In genomic region chr19:43699506-43700367, GRCh38 we compare ENCODE assay signal across 9 cellular contexts. TPM values are rescaled to one million over a fixed set of nuclear protein-coding genes. Genes with fewer than 3 reads are reported as not detected.
DNase-seq lines count a peak whose midpoint lies in the region; ATAC-seq and TF ChIP-seq lines count a peak whose summit lies in the region.
"Had no signal": no experiment of that assay in that cellular context is flagged by ENCODE, and none has a peak within 500 bp of the region (broad histone marks: within the 10 kb centered on the region; RNA-seq: fewer than 3 reads in every experiment).

No MANE protein-coding gene starts in this region.

- intact Hi-C loops in heart right ventricle (cut with DNase I): loop anchor here in 1 of 10 donors (2.0 kb wide), 1 partner anchor 31 kb away; no protein-coding TSS in a partner anchor
- intact Hi-C loops in prostate gland (cut with DNase I): no loop called here

- POLR2A ChIA-PET in activated CD4-positive, alpha-beta memory T cell treated with anti-CD3 and anti-CD28 coated beads, Interleukin-2, amount 10 ng/mL, durations not matched to agents 7 days and 5 days (lab: Charles Lee): interaction anchor here (1.4 kb wide), 1 partner anchor 55 kb away, joined by 4 read pairs; the partner anchor contains the start of gene SMG9

- CTCF ChIA-PET in activated CD4-positive, alpha-beta memory T cell treated with anti-CD3 and anti-CD28 coated beads, Interleukin-2, amount 10 ng/mL, durations not matched to agents 7 days and 5 days (lab: Charles Lee): interaction anchor here (1.1 to 1.4 kb wide), 2 partner anchors 31 to 267 kb away, joined by 3 to 7 read pairs; no protein-coding TSS in a partner anchor

- 14 to 15% methylated on average over 46 of the region's 46 CpGs for WGBS in heart right ventricle, 2 donors
- WGBS in prostate gland: 22% methylated on average over 32 of the region's 46 CpGs

- H3K36me3 Mint-ChIP-seq in activated CD4-positive, alpha-beta memory T cell treated with anti-CD3 and anti-CD28 coated beads, Interleukin-2, amount 10 ng/mL, durations not matched to agents 7 days and 5 days (ENCODE audit: low read depth): no peaks in the 10 kb centered on the region

- no peak for TF ChIP-seq POLR2A in prostate gland (IDR thresholded peaks at IDR 0.05)

- peak overlapping the region; percentile 92 for H3K27ac Mint-ChIP-seq in activated CD4-positive, alpha-beta memory T cell treated with anti-CD3 and anti-CD28 coated beads, Interleukin-2, amount 10 ng/mL, durations not matched to agents 7 days and 5 days

- peak in 4 of 9 donors; percentile 13 to 32 (median 21) for TF ChIP-seq CTCF in heart right ventricle (IDR thresholded peaks at IDR 0.05)
- no peak for TF ChIP-seq CTCF in prostate gland (IDR thresholded peaks at IDR 0.05)

- peaks cover 3% of the 10 kb centered on the region for H3K9me3 Mint-ChIP-seq in activated CD4-positive, alpha-beta memory T cell treated with anti-CD3 and anti-CD28 coated beads, Interleukin-2, amount 10 ng/mL, durations not matched to agents 7 days and 5 days

- peak; percentile 28 to 52 (median 38) for ATAC-seq in heart right ventricle
- ATAC-seq in HG02852 (IDR thresholded peaks at IDR 0.05; ENCODE audit: unreplicated experiment): no peak
- ATAC-seq in HG02938 (IDR thresholded peaks at IDR 0.05; ENCODE audit: unreplicated experiment): no peak

- peaks cover 15% of the 10 kb centered on the region for H3K27me3 Mint-ChIP-seq in activated CD4-positive, alpha-beta memory T cell treated with anti-CD3 and anti-CD28 coated beads, Interleukin-2, amount 10 ng/mL, durations not matched to agents 7 days and 5 days

- H3K27ac ChIP-seq in heart right ventricle (peak overlapping the region; percentile 34 to 94 (median 87)), prostate gland (no peak overlapping the region)

- DNase-seq in DMS53 (lab: John Stamatoyannopoulos, UW): peak; percentile 62
- DNase-seq in DMS53 treated with DMSO at 0.1 percent for 48 hours (lab: John Stamatoyannopoulos, UW; ENCODE audit: unreplicated experiment): no peak
- no peak for DNase-seq in activated CD4-positive, alpha-beta memory T cell treated with anti-CD3 and anti-CD28 coated beads, Interleukin-2, amount 10 ng/mL, durations not matched to agents 7 days and 5 days
- DNase-seq in heart right ventricle: peak; percentile 31 to 34
- DNase-seq in prostate gland (ENCODE audit: low spot score): no peak
- DNase-seq in activated effector memory CD4-positive, alpha-beta T cell treated with anti-CD3 and anti-CD28 coated beads, Interleukin-2, amount 50 U/mL, for 16 hours: no peak

- H3K4me3 ChIP-seq in heart right ventricle: peak overlapping the region in 9 of 10 donors; percentile 18 to 46 (median 41)
- H3K4me3 ChIP-seq in prostate gland: peak overlapping the region; percentile 14 to 22

- peaks cover 0 to 21% (median 8%) of the 10 kb centered on the region in 7 donors for H3K27me3 ChIP-seq in heart right ventricle
- H3K27me3 ChIP-seq in prostate gland (replicated peaks; ENCODE audit: insufficient read depth): no peaks in the 10 kb centered on the region

- peaks cover 4 to 35% (median 18%) of the 10 kb centered on the region in 9 donors for H3K4me1 ChIP-seq in heart right ventricle
- no peaks in the 10 kb centered on the region for H3K4me1 ChIP-seq in prostate gland (replicated peaks)

- peaks cover 29% of the 10 kb centered on the region for H3K4me1 Mint-ChIP-seq in activated CD4-positive, alpha-beta memory T cell treated with anti-CD3 and anti-CD28 coated beads, Interleukin-2, amount 10 ng/mL, durations not matched to agents 7 days and 5 days

- H3K9me3 ChIP-seq in heart right ventricle: peaks cover 0 to 12% (median 0%) of the 10 kb centered on the region in 11 donors
- no peaks in the 10 kb centered on the region for H3K9me3 ChIP-seq in prostate gland

- no peak overlapping the region for H3K4me3 Mint-ChIP-seq in activated CD4-positive, alpha-beta memory T cell treated with anti-CD3 and anti-CD28 coated beads, Interleukin-2, amount 10 ng/mL, durations not matched to agents 7 days and 5 days

- no peaks in the 10 kb centered on the region for H3K36me3 ChIP-seq in heart right ventricle
- no peaks in the 10 kb centered on the region for H3K36me3 ChIP-seq in prostate gland

RNA-seq across cellular contexts. Expression of gene IRGC, which starts 16.1 kb away (rescaled TPM):
- not detected for total RNA-seq in activated CD4-positive, alpha-beta memory T cell treated with anti-CD3 and anti-CD28 coated beads, Interleukin-2, amount 10 ng/mL, durations not matched to agents 7 days and 5 days
- not detected for total RNA-seq in heart right ventricle
- not detected for polyA plus RNA-seq in heart right ventricle
- total RNA-seq in prostate gland: 10 to 100 TPM in 1 of 2 donors, not detected in 1; 15.7 TPM
- total RNA-seq: T-helper 2 cell treated with Interferon-gamma antibody and Interleukin-4, amounts not matched to agents 100 ng/mL and 5 ng/mL, for 36 hours had no signal

RNA-seq across cellular contexts. Expression of gene PLAUR, which starts 29.8 kb away (rescaled TPM):
- 10 to 100 TPM; 29.2 to 29.3 TPM for total RNA-seq in activated CD4-positive, alpha-beta memory T cell treated with anti-CD3 and anti-CD28 coated beads, Interleukin-2, amount 10 ng/mL, durations not matched to agents 7 days and 5 days
- 10 to 100 TPM in 4 of 10 donors, 1 to 10 TPM in 6; 2.1 to 28.6 (median 7.4) TPM for total RNA-seq in heart right ventricle
- polyA plus RNA-seq in heart right ventricle: 10 to 100 TPM in 1 of 2 donors, 1 to 10 TPM in 1; 3.7 to 17.1 TPM
- 10 to 100 TPM in 1 of 2 donors, 1 to 10 TPM in 1; 6.9 to 40.9 TPM for total RNA-seq in prostate gland

RNA-seq across cellular contexts. Expression of gene SMG9, which starts 55.0 kb away (rescaled TPM):
- 10 to 100 TPM; 58.1 to 64.6 TPM for total RNA-seq in activated CD4-positive, alpha-beta memory T cell treated with anti-CD3 and anti-CD28 coated beads, Interleukin-2, amount 10 ng/mL, durations not matched to agents 7 days and 5 days
- total RNA-seq in heart right ventricle (10 to 100 TPM in 9 of 10 donors, 1 to 10 TPM in 1; 10.0 to 19.4 (median 13.3) TPM), prostate gland (10 to 100 TPM; 22.9 to 45.1 TPM)
- polyA plus RNA-seq in heart right ventricle: 10 to 100 TPM; 20.3 to 30.4 TPM

Comparison
In these comparisons a context has a peak if more than half of its experiments do, and no peak if none do; other contexts are left out.
1. DNase-seq: peak in DMS53 (single experiment) and heart right ventricle (2 of 2); none in DMS53 treated with DMSO at 0.1 percent for 48 hours (single experiment), activated CD4-positive, alpha-beta memory T cell treated with anti-CD3 and anti-CD28 coated beads, Interleukin-2, amount 10 ng/mL, durations not matched to agents 7 days and 5 days (single experiment), prostate gland (single experiment) and activated effector memory CD4-positive, alpha-beta T cell treated with anti-CD3 and anti-CD28 coated beads, Interleukin-2, amount 50 U/mL, for 16 hours (single experiment).
2. ATAC-seq: peak in heart right ventricle (8 of 8); none in HG02852 (single experiment) and HG02938 (single experiment).
3. H3K27ac ChIP-seq: peak in heart right ventricle (10 of 10); none in prostate gland (0 of 2).